ENCODE assay signal across 9 cellular contexts in the genomic region with DNA sequence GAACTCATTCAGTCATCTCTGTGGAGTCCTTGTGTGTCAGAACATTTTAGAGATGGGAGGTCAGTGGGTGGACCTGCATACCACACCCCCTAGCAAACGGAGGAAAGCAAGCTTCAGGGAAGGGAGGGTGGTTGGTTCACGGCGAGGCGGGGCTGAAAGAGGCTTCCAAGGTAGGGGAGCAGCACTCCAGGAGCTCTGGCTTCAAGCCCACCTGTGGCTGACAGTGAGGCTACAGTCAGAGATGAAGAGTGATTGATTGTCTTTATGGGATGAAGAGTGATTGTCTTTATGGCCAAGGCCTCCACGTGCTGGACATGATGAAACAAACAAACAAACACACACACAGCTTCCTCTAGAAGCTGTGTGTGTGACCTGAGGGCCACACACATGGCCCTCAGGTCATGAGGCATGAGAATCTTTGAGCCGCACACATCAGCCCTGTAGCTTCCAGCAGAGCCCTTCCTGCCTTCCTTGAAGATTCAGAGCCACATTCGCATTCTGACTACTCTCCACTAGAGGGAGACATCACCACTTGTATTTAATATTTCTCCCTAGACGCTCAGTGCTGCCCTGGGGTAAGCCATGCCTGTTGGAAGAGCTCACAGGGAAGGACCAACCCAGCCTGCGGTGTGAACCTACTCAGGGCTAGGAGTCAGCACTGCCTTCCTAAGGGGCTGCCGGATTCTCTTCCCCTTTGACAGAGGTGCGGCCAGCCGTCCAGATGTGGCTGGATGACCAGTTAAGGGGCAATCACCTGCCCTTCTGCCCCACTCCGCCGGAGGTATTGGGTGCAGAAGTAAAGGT. TPM values are rescaled to one million over a fixed set of nuclear protein-coding genes. Genes with fewer than 3 reads are reported as not detected.
DNase-seq lines count a peak whose midpoint lies in the region; ATAC-seq, FAIRE-seq and TF ChIP-seq lines count a peak whose summit lies in the region.
"Had no signal": no experiment of that assay in that cellular context is flagged by ENCODE, and none has a peak within 500 bp of the region (broad histone marks: within the 10 kb centered on the region; RNA-seq: fewer than 3 reads in every experiment).

No MANE protein-coding gene starts in this region.

- peak overlapping the region; percentile 42 for H3K27ac Mint-ChIP-seq in activated naive CD4-positive, alpha-beta T cell treated with anti-CD3 and anti-CD28 coated beads, Interleukin-2, amount 10 ng/mL, durations not matched to agents 7 days and 5 days

- H3F3A ChIP-seq in MM.1S (ENCODE audit: insufficient read depth, low read length): no peaks in the 10 kb centered on the region

- no peaks in the 10 kb centered on the region for H4K20me1 ChIP-seq in MM.1S (ENCODE audit: insufficient read depth, low read length)

- no peaks in the 10 kb centered on the region for H3K36me3 ChIP-seq in MM.1S (replicated peaks; ENCODE audit: insufficient read depth, low read length)
- H3K36me3 ChIP-seq in Peyer's patch: no peaks in the 10 kb centered on the region
- H3K36me3 ChIP-seq in pancreas: no peaks in the 10 kb centered on the region

- H2AFZ ChIP-seq in MM.1S (ENCODE audit: low read length): peak overlapping the region; percentile 30

- POLR2A ChIA-PET in AG04449 (lab: Yijun Ruan, JAX): no interaction called here

- no peaks in the 10 kb centered on the region for H3K9me2 ChIP-seq in MM.1S (replicated peaks; ENCODE audit: insufficient read depth, low read length)

- peaks cover 17% of the 10 kb centered on the region for H3K4me1 Mint-ChIP-seq in activated naive CD4-positive, alpha-beta T cell treated with anti-CD3 and anti-CD28 coated beads, Interleukin-2, amount 10 ng/mL, durations not matched to agents 7 days and 5 days

- H3K27me3 ChIP-seq in MM.1S (replicated peaks; ENCODE audit: insufficient read depth, low read length) (no peaks in the 10 kb centered on the region), Peyer's patch (peaks cover 0 to 4% of the 10 kb centered on the region in 2 donors), pancreas (no peaks in the 10 kb centered on the region)

- no peaks in the 10 kb centered on the region for H3K9me3 Mint-ChIP-seq in activated naive CD4-positive, alpha-beta T cell treated with anti-CD3 and anti-CD28 coated beads, Interleukin-2, amount 10 ng/mL, durations not matched to agents 7 days and 5 days

- ATAC-seq in GM18498 (IDR thresholded peaks at IDR 0.05; ENCODE audit: unreplicated experiment): peak; percentile 54
- ATAC-seq in pancreas: peak; percentile 57 to 81 (median 78)
- ATAC-seq in HG02870 (IDR thresholded peaks at IDR 0.05; ENCODE audit: unreplicated experiment): no peak

- H3K27me3 Mint-ChIP-seq in activated naive CD4-positive, alpha-beta T cell treated with anti-CD3 and anti-CD28 coated beads, Interleukin-2, amount 10 ng/mL, durations not matched to agents 7 days and 5 days: peaks cover 70% of the 10 kb centered on the region

- CTCF ChIA-PET in AG04449 (lab: Yijun Ruan, JAX): interaction anchor here (0.5 to 11.6 kb wide), 55 partner anchors 8 to 1182 kb away, joined by 3 to 351 read pairs (median 4); no protein-coding TSS in a partner anchor
- CTCF ChIA-PET in activated naive CD4-positive, alpha-beta T cell treated with anti-CD3 and anti-CD28 coated beads, Interleukin-2, amount 10 ng/mL, durations not matched to agents 7 days and 5 days (lab: Charles Lee): interaction anchor here (0.6 to 6.2 kb wide), 28 partner anchors 13 to 275 kb away, joined by 3 to 52 read pairs (median 4); a partner anchor contains a TSS

- H3K36me3 Mint-ChIP-seq in activated naive CD4-positive, alpha-beta T cell treated with anti-CD3 and anti-CD28 coated beads, Interleukin-2, amount 10 ng/mL, durations not matched to agents 7 days and 5 days: no peaks in the 10 kb centered on the region

- H3K4me3 ChIP-seq in AG04449 (ENCODE audit: low read depth, low read length) (no peak overlapping the region), MM.1S (ENCODE audit: low read length) (no peak overlapping the region), Peyer's patch (no peak overlapping the region), pancreas (no peak overlapping the region)
- H3K4me3 ChIP-seq: skin epidermis had no signal

- H3K27ac ChIP-seq in MM.1S (ENCODE audit: low read length) (no peak overlapping the region), Peyer's patch (no peak overlapping the region), pancreas (no peak overlapping the region)
- H3K27ac ChIP-seq: skin epidermis had no signal

- intact Hi-C loops in pancreas (cut with DNase I): loop anchor here in 2 of 3 donors (5.0 to 10.0 kb wide), 2 partner anchors 147 to 229 kb away; no protein-coding TSS in a partner anchor

- no peak overlapping the region for H3K4me2 ChIP-seq in MM.1S (ENCODE audit: low read depth, low read length)

- no peak overlapping the region for H3K9ac ChIP-seq in MM.1S (ENCODE audit: low read length)

- H3K4me1 ChIP-seq in MM.1S (ENCODE audit: low read length): peaks cover 11% of the 10 kb centered on the region
- H3K4me1 ChIP-seq in Peyer's patch: peaks cover 0 to 13% (median 3%) of the 10 kb centered on the region in 4 donors
- peaks cover 0 to 4% (median 0%) of the 10 kb centered on the region in 3 donors for H3K4me1 ChIP-seq in pancreas

- TF ChIP-seq POLR2A in Peyer's patch (IDR thresholded peaks at IDR 0.05): no peak

- 31 to 36% methylated on average over 14 of the region's 14 CpGs for WGBS in pancreas, 2 donors

- H3K79me2 ChIP-seq in MM.1S (ENCODE audit: low read length): no peaks in the 10 kb centered on the region

- H3K9me3 ChIP-seq in MM.1S (replicated peaks; ENCODE audit: insufficient read depth, low read length): no peaks in the 10 kb centered on the region
- no peaks in the 10 kb centered on the region for H3K9me3 ChIP-seq in Peyer's patch
- H3K9me3 ChIP-seq in pancreas: no peaks in the 10 kb centered on the region

- no peak overlapping the region for H3K4me3 Mint-ChIP-seq in activated naive CD4-positive, alpha-beta T cell treated with anti-CD3 and anti-CD28 coated beads, Interleukin-2, amount 10 ng/mL, durations not matched to agents 7 days and 5 days

- DNase-seq in AG04449 (ENCODE audit: low read depth, low spot score) (peak; percentile 33), MM.1S (peak; percentile 79), Peyer's patch (peak in 2 of 3 donors; percentile 52 to 78), glomerular visceral epithelial cell (ENCODE audit: extremely low spot score) (peak; percentile 73), pancreas (peak in 4 of 6 donors; percentile 34 to 68 (median 44))
- peak; percentile 67 for DNase-seq in activated naive CD4-positive, alpha-beta T cell treated with anti-CD3 and anti-CD28 coated beads, Interleukin-2, amount 10 ng/mL, durations not matched to agents 7 days and 5 days

- TF ChIP-seq CTCF in AG04449 (IDR thresholded peaks at IDR 0.05; ENCODE audit: insufficient read depth, low read length, missing control alignments): peak; percentile 74
- TF ChIP-seq CTCF in MM.1S (IDR thresholded peaks at IDR 0.05; ENCODE audit: low read length): peak; percentile 76
- TF ChIP-seq CTCF in Peyer's patch (IDR thresholded peaks at IDR 0.05): peak; percentile 35 to 83 (median 67)
- peak; percentile 72 to 87 (median 83) for TF ChIP-seq CTCF in pancreas (IDR thresholded peaks at IDR 0.05)

- FAIRE-seq in pancreas (lab: Jason Lieb, UNC): no peak

RNA-seq across cellular contexts. Expression of gene KCNA1, which starts 54.4 kb away (rescaled TPM):
- total RNA-seq in Peyer's patch (not detected), pancreas (not detected)
- under 1 TPM in 1 of 2 donors, not detected in 1; 0.19 TPM for polyA plus RNA-seq in pancreas
